ENCODE assay signal across 1 cellular context in genomic region chr18:29652797-29653196, GRCh38.
TF ChIP-seq lines count a peak whose summit lies in the region.

No MANE protein-coding gene starts in this region.

TF ChIP-seq in GM23338, 12 proteins besides CTCF, POLR2A, EP300 and RAD21 (continued from another document):
- TF ChIP-seq REST (IDR thresholded peaks at IDR 0.05; ENCODE audit: unreplicated experiment) (no peak), ZNF462 (CRISPR knock-in tag; IDR thresholded peaks at IDR 0.05) (no peak), NANOG (IDR thresholded peaks at IDR 0.05; ENCODE audit: borderline replicate concordance) (no peak), CREB1 (CRISPR knock-in tag; IDR thresholded peaks at IDR 0.05; ENCODE audit: low read depth) (no peak), JUNB (IDR thresholded peaks at IDR 0.05; ENCODE audit: unreplicated experiment) (no peak), STAT1 (IDR thresholded peaks at IDR 0.05; ENCODE audit: unreplicated experiment) (no peak)
